1 cellular context compared by ENCODE assay signal in genomic region chr3:48966876-48967361, GRCh38.
TF ChIP-seq lines count a peak whose summit lies in the region.

No MANE protein-coding gene starts in this region.

TF ChIP-seq in HepG2, 621 proteins besides CTCF, POLR2A, EP300 and RAD21:
- TF ChIP-seq AKAP8 (CRISPR knock-in tag; IDR thresholded peaks at IDR 0.05) (no peak), JUN (CRISPR knock-in tag; IDR thresholded peaks at IDR 0.05) (no peak), NPAS2 (CRISPR knock-in tag; IDR thresholded peaks at IDR 0.05; ENCODE audit: borderline replicate concordance) (no peak), NR2C2 (CRISPR knock-in tag; IDR thresholded peaks at IDR 0.05; ENCODE audit: borderline replicate concordance) (no peak), ZSCAN21 (CRISPR knock-in tag; IDR thresholded peaks at IDR 0.05; ENCODE audit: borderline replicate concordance) (no peak), ZNF20 (CRISPR knock-in tag; IDR thresholded peaks at IDR 0.05) (no peak), FOSL2 (CRISPR knock-in tag; IDR thresholded peaks at IDR 0.05) (no peak), NFIC (IDR thresholded peaks at IDR 0.05; ENCODE audit: low read length) (no peak), ISL2 (CRISPR knock-in tag; IDR thresholded peaks at IDR 0.05) (no peak), PCBP1 (IDR thresholded peaks at IDR 0.05; ENCODE audit: borderline replicate concordance, low read depth, low read length) (no peak)
